18 cellular contexts compared by ENCODE assay signal in the genomic region with DNA sequence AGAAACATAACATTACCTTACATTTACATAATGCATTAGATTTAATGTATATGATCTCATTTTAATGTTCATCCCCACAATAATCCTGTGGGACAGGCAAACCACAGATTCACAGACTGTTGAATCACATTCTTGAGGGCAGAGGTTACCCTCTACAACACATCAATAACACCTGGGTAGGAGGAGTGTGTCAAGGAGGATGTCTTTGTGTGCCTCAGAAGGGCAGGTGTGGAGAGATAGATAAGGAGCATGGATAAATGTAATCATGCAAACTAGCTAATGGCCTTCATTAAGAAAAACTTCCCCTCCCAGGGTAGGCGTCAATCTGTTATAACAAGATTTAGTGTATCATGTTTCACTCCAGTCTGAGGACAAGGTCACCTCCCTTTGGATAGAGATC. TPM values are rescaled to one million over a fixed set of nuclear protein-coding genes. Genes with fewer than 3 reads are reported as not detected.
DNase-seq lines count a peak whose midpoint lies in the region; ATAC-seq, FAIRE-seq and TF ChIP-seq lines count a peak whose summit lies in the region.
"Had no signal": no experiment of that assay in that cellular context is flagged by ENCODE, and none has a peak within 500 bp of the region (broad histone marks: within the 10 kb centered on the region; RNA-seq: fewer than 3 reads in every experiment).

No MANE protein-coding gene starts in this region.

- no peak overlapping the region for H2AFZ ChIP-seq in keratinocyte (ENCODE audit: control insufficient read depth, low read length)

- H3K27me3 ChIP-seq in keratinocyte (ENCODE audit: control insufficient read depth, extremely low read depth, insufficient read depth, low read length) = no peaks in the 10 kb centered on the region
- H3K27me3 ChIP-seq: BE2C had no signal

- H4K20me1 ChIP-seq in keratinocyte (ENCODE audit: control insufficient read depth, extremely low read depth, insufficient read depth, low read length) = no peaks in the 10 kb centered on the region

- dilution Hi-C loops in keratinocyte (cut with MboI; ENCODE audit: extremely low pct_ligation_motif_present, low sequenced_read_pairs) = no loop called here

- no peaks in the 10 kb centered on the region for H3K36me3 ChIP-seq in keratinocyte (ENCODE audit: control insufficient read depth in 2 of 2, extremely low read depth in 1 of 2, insufficient read depth in 2 of 2, low read length in 2 of 2)
- H3K36me3 ChIP-seq: BE2C had no signal

- no peak overlapping the region for H3K4me2 ChIP-seq in keratinocyte (ENCODE audit: control insufficient read depth, extremely low read depth, insufficient read depth, low read depth, low read length)

- H3K9ac ChIP-seq in keratinocyte (ENCODE audit: control insufficient read depth, extremely low read depth, insufficient read depth, low read length) = no peak overlapping the region

- H3K9me1 ChIP-seq in keratinocyte (ENCODE audit: control insufficient read depth, extremely low read depth, insufficient read depth, low read length) = no peaks in the 10 kb centered on the region

- H3K9me3 ChIP-seq in keratinocyte (ENCODE audit: control insufficient read depth, low read depth, low read length) = no peaks in the 10 kb centered on the region
- H3K9me3 ChIP-seq: BE2C had no signal

- DNase-seq in DMS53 (lab: John Stamatoyannopoulos, UW) (peak; percentile 36), DMS53 treated with DMSO at 0.1 percent for 48 hours (lab: John Stamatoyannopoulos, UW; ENCODE audit: unreplicated experiment) (no peak), LoVo (ENCODE audit: low spot score) (peak; percentile 52), amniotic epithelial cell (ENCODE audit: low read depth) (peak; percentile 18), keratinocyte (ENCODE audit: low read depth, low spot score) (no peak), cardiac septum (ENCODE audit: low spot score) (no peak)
- DNase-seq in activated CD4-positive, CD25-positive, alpha-beta regulatory T cell (lab: John Stamatoyannopoulos, UW) = no peak
- DNase-seq: 8988T, BE2C, HCEC 1CT, NCI-H1105, NCI-H187 treated with DMSO at 0.1 percent for 48 hours, OCI-M1, RPMI8226 had no signal

- FAIRE-seq in keratinocyte (lab: Jason Lieb, UNC) = peak; percentile 70
- FAIRE-seq: HTR-8/SVneo had no signal

- no peak overlapping the region for H3K4me3 ChIP-seq in keratinocyte (ENCODE audit: control insufficient read depth in 2 of 3, extremely low read depth in 1 of 3, insufficient read depth in 2 of 3, low read depth in 1 of 3, low read length in 3 of 3)

- TF ChIP-seq CTCF in keratinocyte (optimal IDR thresholded peaks at IDR 0.05 in 1 of 3, IDR thresholded peaks at IDR 0.05 in 1 of 3, conservative IDR thresholded peaks at IDR 0.05 in 1 of 3; ENCODE audit: extremely low read depth in 1 of 3, insufficient read depth in 2 of 3, low read length in 3 of 3) = no peak

- no peaks in the 10 kb centered on the region for H3K79me2 ChIP-seq in keratinocyte (ENCODE audit: control insufficient read depth, insufficient read depth, low read length)

- peaks cover 28% of the 10 kb centered on the region for H3K4me1 ChIP-seq in keratinocyte (ENCODE audit: control insufficient read depth, extremely low read depth, insufficient read depth, low read length)
- H3K4me1 ChIP-seq: BE2C had no signal

- ATAC-seq in GM21737 (IDR thresholded peaks at IDR 0.05; ENCODE audit: unreplicated experiment) = no peak

- intact Hi-C loops in cardiac septum (cut with DNase I) = no loop called here

- no peak overlapping the region for H3K27ac ChIP-seq in keratinocyte (ENCODE audit: control insufficient read depth, insufficient read depth, low read length)
- H3K27ac ChIP-seq: HL-60 had no signal

RNA-seq across cellular contexts. Expression of a gene that starts 12.9 kb away (rescaled TPM):
- 5.5 to 9.0 TPM (median 8.8 TPM) in 3 replicates for polyA plus RNA-seq in keratinocyte
- polyA plus RNA-seq in keratinocyte (2011; ENCODE audit: low read depth) = 0.84 TPM
- polyA plus RNA-seq in keratinocyte (2011; cell fraction: cytosol; rRNA removed) = 4.5 and 5.8 TPM in 2 replicates
- 7.0 and 7.2 TPM in 2 replicates for polyA plus RNA-seq in keratinocyte (2011; cell fraction: nucleus; rRNA removed)
- polyA plus RNA-seq in keratinocyte (2012; ENCODE audit: low replicate concordance) = 3.7 and 7.1 TPM in 2 replicates
- polyA minus RNA-seq in keratinocyte = 10.9 to 13.4 TPM (median 12.3 TPM) in 3 replicates
- polyA minus RNA-seq in keratinocyte (2011; cell fraction: cytosol; rRNA and poly(A)+ RNA removed) = 7.5 TPM
- 6.9 and 11.7 TPM in 2 replicates for polyA minus RNA-seq in keratinocyte (2011; cell fraction: nucleus; rRNA and poly(A)+ RNA removed)
- total RNA-seq in cardiac septum = 3.2 TPM
- polyA plus RNA-seq: IgD-negative memory B cell had no signal

Comparison
In these comparisons a context has a peak if more than half of its experiments do, and no peak if none do; other contexts are left out.
1. DNase-seq: peak in DMS53 (single experiment), LoVo (single experiment) and amniotic epithelial cell (single experiment); none in DMS53 treated with DMSO at 0.1 percent for 48 hours (single experiment), keratinocyte (single experiment), cardiac septum (single experiment) and activated CD4-positive, CD25-positive, alpha-beta regulatory T cell (0 of 4).